In the genomic region with DNA sequence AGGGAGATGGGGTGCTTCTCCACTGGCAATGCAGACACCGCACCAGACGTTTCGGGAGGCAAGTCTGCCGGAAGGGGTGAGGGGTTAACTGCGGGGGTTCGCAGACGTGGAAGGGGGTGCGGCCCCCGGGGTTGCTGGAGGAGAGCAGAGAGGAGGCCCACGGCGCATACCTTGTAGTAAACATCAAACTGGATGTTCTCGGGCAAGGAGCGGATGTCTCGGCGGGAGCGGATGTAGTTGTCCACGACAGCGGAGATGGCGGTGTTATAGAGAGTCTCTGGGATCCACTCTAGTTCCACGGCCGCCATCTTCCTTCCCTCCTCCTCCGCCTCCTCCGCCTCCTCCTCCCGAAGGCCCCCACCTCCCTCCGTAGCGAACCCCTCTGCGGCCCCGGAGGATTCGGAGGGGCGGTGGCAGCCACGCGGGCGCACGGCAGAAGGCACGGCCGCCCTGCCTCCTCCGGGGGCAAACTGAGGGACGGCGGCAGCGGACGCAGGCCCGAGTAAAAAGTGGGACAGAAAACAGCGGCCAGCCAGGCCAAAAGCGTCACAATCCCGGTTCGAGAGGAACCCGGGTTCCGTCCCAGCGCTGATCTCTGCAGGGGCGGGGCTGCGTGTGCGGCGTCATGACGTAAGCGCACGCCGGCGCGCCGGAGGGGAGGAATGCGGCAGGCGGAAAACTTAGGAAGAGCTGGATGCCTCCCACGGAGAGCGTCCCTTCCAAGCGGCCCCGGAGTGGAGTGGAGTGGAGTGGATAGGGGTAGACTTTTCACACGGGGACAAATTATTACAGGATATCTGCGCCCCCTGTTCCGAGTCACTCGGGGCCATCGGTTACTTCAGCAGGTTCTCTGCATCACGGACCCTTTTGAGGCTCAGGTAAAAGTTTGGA, we compare ENCODE assay signal across 1 cellular context.
TF ChIP-seq lines count a peak whose summit lies in the region.

A gene with protein sequence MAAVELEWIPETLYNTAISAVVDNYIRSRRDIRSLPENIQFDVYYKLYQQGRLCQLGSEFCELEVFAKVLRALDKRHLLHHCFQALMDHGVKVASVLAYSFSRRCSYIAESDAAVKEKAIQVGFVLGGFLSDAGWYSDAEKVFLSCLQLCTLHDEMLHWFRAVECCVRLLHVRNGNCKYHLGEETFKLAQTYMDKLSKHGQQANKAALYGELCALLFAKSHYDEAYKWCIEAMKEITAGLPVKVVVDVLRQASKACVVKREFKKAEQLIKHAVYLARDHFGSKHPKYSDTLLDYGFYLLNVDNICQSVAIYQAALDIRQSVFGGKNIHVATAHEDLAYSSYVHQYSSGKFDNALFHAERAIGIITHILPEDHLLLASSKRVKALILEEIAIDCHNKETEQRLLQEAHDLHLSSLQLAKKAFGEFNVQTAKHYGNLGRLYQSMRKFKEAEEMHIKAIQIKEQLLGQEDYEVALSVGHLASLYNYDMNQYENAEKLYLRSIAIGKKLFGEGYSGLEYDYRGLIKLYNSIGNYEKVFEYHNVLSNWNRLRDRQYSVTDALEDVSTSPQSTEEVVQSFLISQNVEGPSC (minus strand): TSS at position 619 of the 891 bp plus-strand sequence. CDS start 311 bp downstream, at position 308.

TF ChIP-seq in K562, 482 proteins besides CTCF, POLR2A, EP300 and RAD21 (continued from another document and continues in another):
- no peak for TF ChIP-seq ZNF318 (IDR thresholded peaks at IDR 0.05; ENCODE audit: borderline replicate concordance in 1 of 2, low read depth in 1 of 2)
- no peak for TF ChIP-seq NEUROD1 (IDR thresholded peaks at IDR 0.05; ENCODE audit: borderline replicate concordance, low read depth, low read length, partially characterized antibody)
- no peak for TF ChIP-seq SREBF1 (IDR thresholded peaks at IDR 0.05; ENCODE audit: borderline replicate concordance, low read depth, low read length)
- TF ChIP-seq ZNF311 (CRISPR knock-in tag; IDR thresholded peaks at IDR 0.05): 0 out of 2 replicates have a peak, but pooled peaks have one; percentile 56
- no peak for TF ChIP-seq DACH1 (IDR thresholded peaks at IDR 0.05; ENCODE audit: partially characterized antibody)
- TF ChIP-seq, protein P1, sequence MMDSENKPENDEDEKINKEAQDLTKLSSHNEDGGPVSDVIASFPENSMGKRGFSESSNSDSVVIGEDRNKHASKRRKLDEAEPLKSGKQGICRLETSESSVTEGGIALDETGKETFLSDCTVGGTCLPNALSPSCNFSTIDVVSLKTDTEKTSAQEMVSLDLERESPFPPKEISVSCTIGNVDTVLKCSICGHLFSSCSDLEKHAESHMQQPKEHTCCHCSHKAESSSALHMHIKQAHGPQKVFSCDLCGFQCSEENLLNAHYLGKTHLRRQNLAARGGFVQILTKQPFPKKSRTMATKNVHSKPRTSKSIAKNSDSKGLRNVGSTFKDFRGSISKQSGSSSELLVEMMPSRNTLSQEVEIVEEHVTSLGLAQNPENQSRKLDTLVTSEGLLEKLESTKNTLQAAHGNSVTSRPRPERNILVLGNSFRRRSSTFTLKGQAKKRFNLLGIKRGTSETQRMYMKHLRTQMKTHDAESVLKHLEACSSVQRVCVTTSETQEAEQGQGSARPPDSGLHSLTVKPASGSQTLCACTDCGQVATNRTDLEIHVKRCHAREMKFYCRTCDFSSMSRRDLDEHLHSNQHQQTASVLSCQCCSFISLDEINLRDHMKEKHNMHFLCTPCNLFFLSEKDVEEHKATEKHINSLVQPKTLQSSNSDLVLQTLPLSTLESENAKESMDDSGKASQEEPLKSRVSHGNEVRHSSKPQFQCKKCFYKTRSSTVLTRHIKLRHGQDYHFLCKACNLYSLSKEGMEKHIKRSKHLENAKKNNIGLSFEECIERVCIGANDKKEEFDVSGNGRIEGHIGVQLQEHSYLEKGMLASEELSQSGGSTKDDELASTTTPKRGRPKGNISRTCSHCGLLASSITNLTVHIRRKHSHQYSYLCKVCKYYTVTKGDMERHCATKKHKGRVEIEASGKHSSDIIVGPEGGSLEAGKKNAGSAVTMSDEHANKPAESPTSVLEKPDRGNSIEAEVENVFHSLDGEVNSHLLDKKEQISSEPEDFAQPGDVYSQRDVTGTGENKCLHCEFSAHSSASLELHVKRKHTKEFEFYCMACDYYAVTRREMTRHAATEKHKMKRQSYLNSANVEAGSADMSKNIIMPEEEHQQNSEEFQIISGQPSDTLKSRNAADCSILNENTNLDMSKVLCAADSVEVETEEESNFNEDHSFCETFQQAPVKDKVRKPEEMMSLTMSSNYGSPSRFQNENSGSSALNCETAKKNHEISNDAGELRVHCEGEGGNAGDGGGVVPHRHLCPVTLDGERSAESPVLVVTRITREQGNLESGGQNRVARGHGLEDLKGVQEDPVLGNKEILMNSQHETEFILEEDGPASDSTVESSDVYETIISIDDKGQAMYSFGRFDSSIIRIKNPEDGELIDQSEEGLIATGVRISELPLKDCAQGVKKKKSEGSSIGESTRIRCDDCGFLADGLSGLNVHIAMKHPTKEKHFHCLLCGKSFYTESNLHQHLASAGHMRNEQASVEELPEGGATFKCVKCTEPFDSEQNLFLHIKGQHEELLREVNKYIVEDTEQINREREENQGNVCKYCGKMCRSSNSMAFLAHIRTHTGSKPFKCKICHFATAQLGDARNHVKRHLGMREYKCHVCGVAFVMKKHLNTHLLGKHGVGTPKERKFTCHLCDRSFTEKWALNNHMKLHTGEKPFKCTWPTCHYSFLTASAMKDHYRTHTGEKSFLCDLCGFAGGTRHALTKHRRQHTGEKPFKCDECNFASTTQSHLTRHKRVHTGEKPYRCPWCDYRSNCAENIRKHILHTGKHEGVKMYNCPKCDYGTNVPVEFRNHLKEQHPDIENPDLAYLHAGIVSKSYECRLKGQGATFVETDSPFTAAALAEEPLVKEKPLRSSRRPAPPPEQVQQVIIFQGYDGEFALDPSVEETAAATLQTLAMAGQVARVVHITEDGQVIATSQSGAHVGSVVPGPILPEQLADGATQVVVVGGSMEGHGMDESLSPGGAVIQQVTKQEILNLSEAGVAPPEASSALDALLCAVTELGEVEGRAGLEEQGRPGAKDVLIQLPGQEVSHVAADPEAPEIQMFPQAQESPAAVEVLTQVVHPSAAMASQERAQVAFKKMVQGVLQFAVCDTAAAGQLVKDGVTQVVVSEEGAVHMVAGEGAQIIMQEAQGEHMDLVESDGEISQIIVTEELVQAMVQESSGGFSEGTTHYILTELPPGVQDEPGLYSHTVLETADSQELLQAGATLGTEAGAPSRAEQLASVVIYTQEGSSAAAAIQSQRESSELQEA (IDR thresholded peaks at IDR 0.05; ENCODE audit: low read depth): peak; percentile 64
- peak; percentile 31; the same call in 1 of the 2 replicates for TF ChIP-seq SMAD4 (CRISPR knock-in tag; conservative IDR thresholded peaks at IDR 0.05)
- TF ChIP-seq STAT5B (CRISPR knock-in tag; IDR thresholded peaks at IDR 0.05): no peak
- no peak for TF ChIP-seq BCL6 (CRISPR knock-in tag; IDR thresholded peaks at IDR 0.05)
- TF ChIP-seq NRF1 (conservative IDR thresholded peaks at IDR 0.05 in 1 of 2, IDR thresholded peaks at IDR 0.05 in 1 of 2): peak; percentile 84 to 87
- no peak for TF ChIP-seq SIN3B (IDR thresholded peaks at IDR 0.05; ENCODE audit: low read depth)
- no peak; the same call in 1 of the 2 replicates for TF ChIP-seq ZNF395 (CRISPR knock-in tag; IDR thresholded peaks at IDR 0.05)
- TF ChIP-seq KLF10 (CRISPR knock-in tag; IDR thresholded peaks at IDR 0.05): no peak
- TF ChIP-seq, protein P2, sequence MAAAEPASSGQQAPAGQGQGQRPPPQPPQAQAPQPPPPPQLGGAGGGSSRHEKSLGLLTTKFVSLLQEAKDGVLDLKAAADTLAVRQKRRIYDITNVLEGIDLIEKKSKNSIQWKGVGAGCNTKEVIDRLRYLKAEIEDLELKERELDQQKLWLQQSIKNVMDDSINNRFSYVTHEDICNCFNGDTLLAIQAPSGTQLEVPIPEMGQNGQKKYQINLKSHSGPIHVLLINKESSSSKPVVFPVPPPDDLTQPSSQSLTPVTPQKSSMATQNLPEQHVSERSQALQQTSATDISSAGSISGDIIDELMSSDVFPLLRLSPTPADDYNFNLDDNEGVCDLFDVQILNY (CRISPR knock-in tag; IDR thresholded peaks at IDR 0.05): 0 out of 2 replicates have a peak, but pooled peaks have one; percentile 49
- no peak for TF ChIP-seq HMG20B (CRISPR knock-in tag; IDR thresholded peaks at IDR 0.05)
- TF ChIP-seq FOXP4 (CRISPR knock-in tag; IDR thresholded peaks at IDR 0.05; ENCODE audit: borderline replicate concordance): peak; percentile 68; the same call in 1 of the 2 replicates
